9 cellular contexts compared by ENCODE assay signal in the genomic region with DNA sequence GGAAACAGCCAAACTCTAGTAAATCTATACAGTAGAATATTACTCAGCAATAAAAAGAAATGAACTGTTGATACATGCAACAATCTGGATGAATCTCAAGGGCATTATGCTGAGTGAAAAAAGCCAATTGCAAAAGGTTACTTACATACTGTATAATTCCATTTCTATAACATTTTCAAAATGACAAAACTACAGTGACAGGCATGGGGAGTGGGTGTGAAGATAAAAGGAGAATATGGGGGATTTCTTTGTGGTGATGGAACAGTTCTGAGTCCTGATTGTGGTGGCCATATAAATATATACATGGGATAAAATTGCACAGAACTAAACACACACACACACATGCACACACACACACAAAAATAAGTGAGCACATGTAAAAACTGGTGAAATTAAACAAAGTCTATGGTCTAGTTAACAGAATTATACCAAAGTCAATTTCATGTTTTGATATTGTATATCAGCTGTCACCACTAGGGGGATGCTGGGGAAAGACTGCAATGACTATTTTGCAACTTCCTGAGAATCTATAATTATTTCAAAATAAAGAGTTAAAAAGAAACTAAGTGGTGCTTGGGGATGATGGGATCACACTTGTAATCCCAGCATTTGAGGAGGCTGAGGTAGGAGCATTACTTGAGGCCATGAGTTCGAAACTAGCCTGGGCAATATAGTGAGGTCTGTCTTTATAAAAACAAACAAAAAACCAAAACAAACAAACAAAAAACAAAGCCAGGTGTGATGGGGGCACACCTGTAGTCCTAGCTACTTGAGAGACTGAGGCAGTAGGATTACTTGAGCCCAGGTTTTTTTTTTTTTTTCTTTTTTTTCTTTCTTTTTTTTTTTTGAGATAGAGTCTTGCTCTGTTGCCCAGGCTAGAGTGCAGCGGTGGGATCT.
A peak's percentile ranks its signal among the peaks of the same experiment; 100 is the strongest.
DNase-seq lines count a peak whose midpoint lies in the region; ATAC-seq and TF ChIP-seq lines count a peak whose summit lies in the region.
"Had no signal": no experiment of that assay in that cellular context is flagged by ENCODE, and none has a peak within 500 bp of the region (broad histone marks: within the 10 kb centered on the region; RNA-seq: fewer than 3 reads in every experiment).

No MANE protein-coding gene starts in this region.

- intact Hi-C loops in tibial artery (cut with DNase I; ENCODE audit: low total_unique reads): no loop called here
- intact Hi-C loops in activated CD4-positive, alpha-beta memory T cell treated with anti-CD3 and anti-CD28 coated beads for 36 hours (cut with micrococcal nuclease): loop anchor here (5.0 kb wide), 1 partner anchor 503 kb away; no protein-coding TSS in a partner anchor

- H3K27ac ChIP-seq in OCI-LY1 (ENCODE audit: low read depth, low read length, poor library complexity, severe bottlenecking): no peak overlapping the region
- H3K27ac ChIP-seq in tibial artery: no peak overlapping the region

- peaks cover 6% of the 10 kb centered on the region for H3K27me3 Mint-ChIP-seq in activated CD4-positive, alpha-beta memory T cell treated with anti-CD3 and anti-CD28 coated beads for 36 hours

- peak; percentile 70 for TF ChIP-seq CTCF in GM12873 (IDR thresholded peaks at IDR 0.05; ENCODE audit: insufficient read depth, low read depth, low read length, missing control alignments)
- TF ChIP-seq CTCF in OCI-LY1 (IDR thresholded peaks at IDR 0.05; ENCODE audit: low read length): peak; percentile 76
- TF ChIP-seq CTCF in fibroblast of mammary gland (conservative IDR thresholded peaks at IDR 0.05; ENCODE audit: control insufficient read depth, insufficient read depth, low read depth, low read length): peak; percentile 82
- TF ChIP-seq CTCF in tibial artery (IDR thresholded peaks at IDR 0.05): peak; percentile 32 to 33

- H3K4me1 ChIP-seq in OCI-LY1 (ENCODE audit: insufficient read depth, low read length, severe bottlenecking) (no peaks in the 10 kb centered on the region), tibial artery (no peaks in the 10 kb centered on the region)

- H3K27ac Mint-ChIP-seq in activated CD4-positive, alpha-beta memory T cell treated with anti-CD3 and anti-CD28 coated beads for 36 hours: no peak overlapping the region
- H3K27ac Mint-ChIP-seq: dendritic cell treated with granulocyte-macrophage colony-stimulating factor and Interleukin-4, amounts not matched to agents 40 ng/mL and 50 ng/mL, for 4 days had no signal

- no peaks in the 10 kb centered on the region for H4K20me1 ChIP-seq in OCI-LY1 (ENCODE audit: insufficient read depth, low read length)

- no peak overlapping the region for H3K4me3 Mint-ChIP-seq in activated CD4-positive, alpha-beta memory T cell treated with anti-CD3 and anti-CD28 coated beads for 36 hours
- H3K4me3 Mint-ChIP-seq: dendritic cell treated with granulocyte-macrophage colony-stimulating factor and Interleukin-4, amounts not matched to agents 40 ng/mL and 50 ng/mL, for 4 days had no signal

- H3K36me3 ChIP-seq in OCI-LY1 (ENCODE audit: insufficient read depth, low read length): no peaks in the 10 kb centered on the region
- H3K36me3 ChIP-seq in tibial artery: no peaks in the 10 kb centered on the region

- H3K36me3 Mint-ChIP-seq in activated CD4-positive, alpha-beta memory T cell treated with anti-CD3 and anti-CD28 coated beads for 36 hours: peaks cover 7% of the 10 kb centered on the region

- no peaks in the 10 kb centered on the region for H3F3A ChIP-seq in OCI-LY1 (ENCODE audit: insufficient read depth, low read length)

- no peaks in the 10 kb centered on the region for H3K27me3 ChIP-seq in OCI-LY1 (ENCODE audit: insufficient read depth, low read length)
- H3K27me3 ChIP-seq in tibial artery: no peaks in the 10 kb centered on the region

- peaks cover 16% of the 10 kb centered on the region for H3K9me3 Mint-ChIP-seq in activated CD4-positive, alpha-beta memory T cell treated with anti-CD3 and anti-CD28 coated beads for 36 hours

- POLR2A ChIA-PET in activated CD4-positive, alpha-beta memory T cell treated with anti-CD3 and anti-CD28 coated beads for 36 hours (lab: Charles Lee): no interaction called here

- no peaks in the 10 kb centered on the region for H3K79me2 ChIP-seq in OCI-LY1 (ENCODE audit: insufficient read depth, low read length)

- in situ Hi-C loops in ACHN (cut with HindIII; ENCODE audit: low pct_ligation_motif_present, low pct_unique_long_range_greater_than_20kb, low sequenced_read_pairs): no loop called here

- no peak overlapping the region for H3K4me3 ChIP-seq in OCI-LY1 (ENCODE audit: low read depth, low read length, poor library complexity, severe bottlenecking)
- no peak overlapping the region for H3K4me3 ChIP-seq in fibroblast of mammary gland (ENCODE audit: control insufficient read depth, low read depth, low read length)
- no peak overlapping the region for H3K4me3 ChIP-seq in tibial artery

- ATAC-seq in HG03520 (IDR thresholded peaks at IDR 0.05; ENCODE audit: unreplicated experiment) (no peak), HG02642 (IDR thresholded peaks at IDR 0.05; ENCODE audit: poor library complexity, unreplicated experiment) (no peak)

- peak; percentile 14 for DNase-seq in ACHN
- DNase-seq in fibroblast of mammary gland (ENCODE audit: low read depth): peak; percentile 47
- no peak for DNase-seq in tibial artery
- DNase-seq in activated CD4-positive, alpha-beta memory T cell treated with anti-CD3 and anti-CD28 coated beads for 36 hours: no peak

- H3K9ac ChIP-seq in OCI-LY1 (ENCODE audit: low read length): no peak overlapping the region

- CTCF ChIA-PET in activated CD4-positive, alpha-beta memory T cell treated with anti-CD3 and anti-CD28 coated beads for 36 hours (lab: Charles Lee): interaction anchor here (0.6 to 2.1 kb wide), 17 partner anchors 9 to 1087 kb away, joined by 3 to 6 read pairs (median 3); no protein-coding TSS in a partner anchor

- H2AFZ ChIP-seq in OCI-LY1 (ENCODE audit: low read length): no peak overlapping the region

- H3K9me2 ChIP-seq in OCI-LY1 (ENCODE audit: low read depth, low read length): no peaks in the 10 kb centered on the region

- H3K9me3 ChIP-seq in OCI-LY1 (ENCODE audit: low read length): no peaks in the 10 kb centered on the region
- no peaks in the 10 kb centered on the region for H3K9me3 ChIP-seq in tibial artery

- H3K4me2 ChIP-seq in OCI-LY1 (ENCODE audit: low read length): no peak overlapping the region

- peaks cover 24% of the 10 kb centered on the region for H3K4me1 Mint-ChIP-seq in activated CD4-positive, alpha-beta memory T cell treated with anti-CD3 and anti-CD28 coated beads for 36 hours (ENCODE audit: low read depth)

Comparison
In these comparisons a context has a peak if more than half of its experiments do, and no peak if none do; other contexts are left out.
1. DNase-seq: peak in ACHN (single experiment) and fibroblast of mammary gland (single experiment); none in tibial artery (0 of 2) and activated CD4-positive, alpha-beta memory T cell treated with anti-CD3 and anti-CD28 coated beads for 36 hours (single experiment).
2. Peak in every context shown above with its lines, with median percentiles within 50 percentile points of each other: CTCF ChIP-seq.